In genomic region chrX:96538104-96538725, GRCh38 we compare ENCODE assay signal across 25 cellular contexts.
DNase-seq lines count a peak whose midpoint lies in the region; ATAC-seq and TF ChIP-seq lines count a peak whose summit lies in the region.
"Had no signal": no experiment of that assay in that cellular context is flagged by ENCODE, and none has a peak within 500 bp of the region (broad histone marks: within the 10 kb centered on the region; RNA-seq: fewer than 3 reads in every experiment).

No MANE protein-coding gene starts in this region.

- peak overlapping the region; percentile 25 for H3K4me2 ChIP-seq in smooth muscle cell

- no peak for ATAC-seq in GM18517 (IDR thresholded peaks at IDR 0.05; ENCODE audit: unreplicated experiment)
- ATAC-seq: CD8-positive, alpha-beta T cell; naive thymus-derived CD8-positive, alpha-beta T cell; stimulated activated naive CD8-positive, alpha-beta T cell treated with anti-CD3 and anti-CD28 coated beads, Interleukin-15, Interleukin-2, amounts not matched to agents 100 U/mL and 50 U/mL, for 24 hours had no signal

- H3K27me3 ChIP-seq in smooth muscle cell (ENCODE audit: low read depth) = no peaks in the 10 kb centered on the region
- H3K27me3 ChIP-seq: right atrium auricular region, thyroid gland had no signal

- no peak overlapping the region for H3K9ac ChIP-seq in smooth muscle cell (ENCODE audit: low read depth)

- peak overlapping the region; percentile 52 for H2AFZ ChIP-seq in smooth muscle cell (ENCODE audit: low read depth)

- H3K36me3 ChIP-seq in smooth muscle cell (ENCODE audit: low read depth) = no peaks in the 10 kb centered on the region
- H3K36me3 ChIP-seq: right atrium auricular region, thyroid gland had no signal

- no peaks in the 10 kb centered on the region for H3K4me1 ChIP-seq in smooth muscle cell (ENCODE audit: low read depth)
- H3K4me1 ChIP-seq: right atrium auricular region, thyroid gland had no signal

- H3K4me3 ChIP-seq in fibroblast of the aortic adventitia (ENCODE audit: low read depth, low read length) = no peak overlapping the region
- no peak overlapping the region for H3K4me3 ChIP-seq in smooth muscle cell
- H3K4me3 ChIP-seq: right atrium auricular region, thyroid gland had no signal

- no peaks in the 10 kb centered on the region for H3F3A ChIP-seq in smooth muscle cell (ENCODE audit: low read depth)

- peak overlapping the region; percentile 41 for H3K27ac ChIP-seq in smooth muscle cell (ENCODE audit: low read depth)
- H3K27ac ChIP-seq: right atrium auricular region, thyroid gland had no signal

- H4K20me1 ChIP-seq in smooth muscle cell (ENCODE audit: low read depth) = no peaks in the 10 kb centered on the region

- DNase-seq in H4 (ENCODE audit: low spot score) = peak; percentile 21
- DNase-seq in NCI-H82 treated with DMSO at 0.1 percent for 48 hours (lab: John Stamatoyannopoulos, UW; ENCODE audit: unreplicated experiment) = peak; percentile 77
- peak; percentile 49 for DNase-seq in fibroblast of the aortic adventitia (ENCODE audit: low read depth)
- DNase-seq in smooth muscle cell (lab: John Stamatoyannopoulos, UW; ENCODE audit: unreplicated experiment) = no peak
- DNase-seq in NCI-H2227 (lab: John Stamatoyannopoulos, UW; ENCODE audit: unreplicated experiment) = no peak
- DNase-seq in hypothalamus (lab: John Stamatoyannopoulos, UW) = no peak
- no peak for DNase-seq in NCI-H2196 (lab: John Stamatoyannopoulos, UW; ENCODE audit: unreplicated experiment)
- DNase-seq: activated CD4-positive, CD25-positive, alpha-beta regulatory T cell treated with anti-CD3 and anti-CD28 coated beads, Interleukin-2, amount 50 U/mL, for 72 hours; activated T-cell treated with anti-CD3 and anti-CD28 coated beads, Interleukin-2, amount 50 U/mL, for 1 hour; amygdala; CD8-positive, alpha-beta T cell; dermis blood vessel endothelial cell; foreskin melanocyte; hippocampal formation; Karpas-422; naive thymus-derived CD8-positive, alpha-beta T cell; NCI-H1105; NCI-H2081; NCI-H510A treated with DMSO at 0.1 percent for 48 hours; SHP77 treated with DMSO at 0.1 percent for 48 hours; stimulated activated CD4-positive, alpha-beta T cell treated with anti-CD3 and anti-CD28 coated beads, Interleukin-4, amount 100 ng/mL, for 24 hours; stimulated activated naive CD8-positive, alpha-beta T cell treated with anti-CD3 and anti-CD28 coated beads, Interleukin-15, Interleukin-2, amounts not matched to agents 100 U/mL and 50 U/mL, for 24 hours; thyroid gland had no signal

- 37% methylated on average over 12 of the region's 12 CpGs for WGBS in smooth muscle cell (ENCODE audit: low lambda C conversion rate)

- no peaks in the 10 kb centered on the region for H3K79me2 ChIP-seq in smooth muscle cell (ENCODE audit: low read depth)

- TF ChIP-seq CTCF in fibroblast of the aortic adventitia (IDR thresholded peaks at IDR 0.05; ENCODE audit: insufficient read depth, low read length) = no peak
- no peak for TF ChIP-seq CTCF in smooth muscle cell (IDR thresholded peaks at IDR 0.05; ENCODE audit: borderline replicate concordance, insufficient read depth, poor library complexity, severe bottlenecking)

- H3K9me3 ChIP-seq in smooth muscle cell (replicated peaks; ENCODE audit: low read depth) = no peaks in the 10 kb centered on the region
- H3K9me3 ChIP-seq: right atrium auricular region, thyroid gland had no signal

Comparison
In these comparisons a context has a peak if more than half of its experiments do, and no peak if none do; other contexts are left out.
1. DNase-seq: peak in H4 (single experiment), NCI-H82 treated with DMSO at 0.1 percent for 48 hours (single experiment) and fibroblast of the aortic adventitia (single experiment); none in smooth muscle cell (single experiment), NCI-H2227 (single experiment), hypothalamus (0 of 51) and NCI-H2196 (single experiment).